ENCODE assay signal across 14 cellular contexts in the genomic region with DNA sequence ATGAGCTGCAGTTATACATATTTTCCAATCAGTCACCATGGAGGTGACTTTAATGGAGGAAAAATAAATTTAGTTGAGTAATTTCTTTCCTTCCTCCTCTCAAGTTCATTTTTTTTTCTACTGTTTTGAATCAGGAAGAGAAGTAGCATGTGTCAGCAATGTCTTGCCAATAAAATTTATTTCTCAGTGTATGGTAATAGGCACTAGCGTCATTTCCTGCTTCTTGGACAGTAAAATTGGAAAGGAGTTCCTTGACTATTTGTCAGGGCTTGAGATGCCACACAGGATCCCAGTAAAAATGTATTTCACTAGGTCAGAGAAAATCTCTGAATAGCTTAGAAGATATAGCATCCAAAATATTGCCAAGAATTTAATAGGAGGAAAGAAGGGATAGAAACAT.
"Had no signal": no experiment of that assay in that cellular context is flagged by ENCODE, and none has a peak within 500 bp of the region (broad histone marks: within the 10 kb centered on the region; RNA-seq: fewer than 3 reads in every experiment).

No MANE protein-coding gene starts in this region.

- DNase-seq: activated naive CD4-positive, alpha-beta T cell treated with anti-CD3 and anti-CD28 coated beads, Interleukin-2, amount 10 ng/mL, durations not matched to agents 7 days and 5 days; activated T-cell treated with anti-CD3 and anti-CD28 coated beads for 4 hours; dorsolateral prefrontal cortex; endodermal cell; left cardiac atrium; lower lobe of right lung; midbrain; psoas muscle; right lobe of liver had no signal

- H3K36me3 ChIP-seq: ascending aorta, breast epithelium, lower lobe of right lung, right lobe of liver had no signal

- H3K27me3 Mint-ChIP-seq: activated naive CD4-positive, alpha-beta T cell treated with anti-CD3 and anti-CD28 coated beads, Interleukin-2, amount 10 ng/mL, durations not matched to agents 7 days and 5 days; stimulated activated naive CD8-positive, alpha-beta T cell treated with anti-CD3 and anti-CD28 coated beads, Interleukin-15, Interleukin-2, amounts not matched to agents 100 ng/mL and 50 ng/mL, for 24 hours; type B pancreatic cell had no signal

- H3K36me3 Mint-ChIP-seq: activated naive CD4-positive, alpha-beta T cell treated with anti-CD3 and anti-CD28 coated beads, Interleukin-2, amount 10 ng/mL, durations not matched to agents 7 days and 5 days; type B pancreatic cell had no signal

- H3K27ac Mint-ChIP-seq: activated naive CD4-positive, alpha-beta T cell treated with anti-CD3 and anti-CD28 coated beads, Interleukin-2, amount 10 ng/mL, durations not matched to agents 7 days and 5 days; endodermal cell; stimulated activated naive CD8-positive, alpha-beta T cell treated with anti-CD3 and anti-CD28 coated beads, Interleukin-15, Interleukin-2, amounts not matched to agents 100 ng/mL and 50 ng/mL, for 24 hours; type B pancreatic cell had no signal

- H3K27ac ChIP-seq: ascending aorta, breast epithelium, dorsolateral prefrontal cortex, lower lobe of right lung, psoas muscle, right lobe of liver had no signal

- H3K9me3 Mint-ChIP-seq: endodermal cell; stimulated activated naive CD8-positive, alpha-beta T cell treated with anti-CD3 and anti-CD28 coated beads, Interleukin-15, Interleukin-2, amounts not matched to agents 100 ng/mL and 50 ng/mL, for 24 hours; type B pancreatic cell had no signal

- H3K4me3 ChIP-seq: ascending aorta, breast epithelium, dorsolateral prefrontal cortex, lower lobe of right lung, psoas muscle, right lobe of liver had no signal

- H3K9me3 ChIP-seq: ascending aorta, breast epithelium, lower lobe of right lung, psoas muscle, right lobe of liver had no signal

- H3K4me1 ChIP-seq: ascending aorta, breast epithelium, lower lobe of right lung, psoas muscle, right lobe of liver had no signal

- ATAC-seq: activated CD4-positive, CD25-positive, alpha-beta regulatory T cell treated with anti-CD3 and anti-CD28 coated beads, Interleukin-2, amount 50 U/mL, for 24 hours; left cardiac atrium; lower lobe of right lung; psoas muscle; right lobe of liver had no signal

- H3K4me1 Mint-ChIP-seq: activated naive CD4-positive, alpha-beta T cell treated with anti-CD3 and anti-CD28 coated beads, Interleukin-2, amount 10 ng/mL, durations not matched to agents 7 days and 5 days; endodermal cell had no signal

- H3K4me3 Mint-ChIP-seq: activated naive CD4-positive, alpha-beta T cell treated with anti-CD3 and anti-CD28 coated beads, Interleukin-2, amount 10 ng/mL, durations not matched to agents 7 days and 5 days; endodermal cell; stimulated activated naive CD8-positive, alpha-beta T cell treated with anti-CD3 and anti-CD28 coated beads, Interleukin-15, Interleukin-2, amounts not matched to agents 100 ng/mL and 50 ng/mL, for 24 hours; type B pancreatic cell had no signal

- H3K27me3 ChIP-seq: ascending aorta, breast epithelium, dorsolateral prefrontal cortex, right lobe of liver had no signal
